In the genomic region with DNA sequence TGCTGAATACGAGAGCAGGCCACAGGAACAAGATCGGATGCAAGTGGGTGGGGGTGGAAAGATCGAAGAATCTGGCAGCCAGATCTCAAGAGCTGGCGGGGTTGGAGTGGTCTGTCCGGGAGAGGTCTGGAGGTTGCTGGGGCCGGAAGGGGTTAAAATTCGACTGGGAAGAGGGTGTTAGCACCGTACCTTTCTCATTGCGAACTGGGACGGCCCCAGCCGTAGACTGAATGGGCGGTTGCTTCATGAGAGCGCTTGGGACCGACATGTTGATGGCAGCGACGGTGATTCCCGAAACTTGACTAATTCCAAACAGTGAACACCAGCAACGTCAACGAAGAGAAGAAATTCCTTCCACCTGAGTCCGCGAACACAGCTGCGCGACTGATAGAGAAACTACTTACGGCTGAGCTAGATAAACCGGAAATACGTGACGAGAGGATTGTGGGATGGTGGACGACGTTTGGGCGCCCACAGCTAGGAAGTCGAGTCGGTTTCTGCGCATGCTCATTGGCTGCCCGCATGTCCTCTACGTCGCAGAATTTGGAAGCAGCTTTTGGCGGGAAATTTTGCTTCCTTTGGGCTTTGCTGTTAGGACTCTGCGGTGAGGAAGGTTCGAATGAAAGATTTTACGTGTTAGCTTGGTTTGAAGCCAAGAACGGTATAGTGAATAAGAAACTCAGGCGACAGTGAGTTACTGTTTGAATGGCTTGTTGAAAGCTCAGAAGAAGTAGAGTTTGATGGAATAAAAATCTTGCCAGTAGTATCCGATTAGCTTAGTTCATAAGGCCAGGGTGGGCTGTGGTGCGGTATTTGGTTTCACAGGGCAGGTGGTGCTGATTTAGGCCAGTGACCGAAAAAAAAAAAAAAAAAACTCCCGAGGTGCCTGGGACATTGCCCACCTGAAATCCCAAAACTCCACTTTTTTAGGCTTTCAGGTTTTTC, we compare ENCODE assay signal across 1 cellular context.
A peak's percentile ranks its signal among the peaks of the same experiment; 100 is the strongest.
TF ChIP-seq lines count a peak whose summit lies in the region.

Gene MFAP1 (minus strand): TSS at position 389 of the 945 bp plus-strand sequence. CDS start 121 bp downstream, at position 268.

TF ChIP-seq in GM12878, 131 proteins besides CTCF, POLR2A, EP300 and RAD21 (continued from another document and continues in another):
- TF ChIP-seq PBX3 (IDR thresholded peaks at IDR 0.05; ENCODE audit: insufficient replicate concordance, low read depth, low read length) (no peak), TAF1 (IDR thresholded peaks at IDR 0.05; ENCODE audit: borderline replicate concordance, low read depth, low read length) (peak; percentile 90), JUNB (IDR thresholded peaks at IDR 0.05) (no peak), ZNF384 (IDR thresholded peaks at IDR 0.05; ENCODE audit: borderline replicate concordance, low read depth, low read length) (no peak), HDAC6 (IDR thresholded peaks at IDR 0.05; ENCODE audit: unreplicated experiment) (peak; percentile 45), FOS (IDR thresholded peaks at IDR 0.05; ENCODE audit: borderline replicate concordance, extremely low read depth, insufficient read length) (no peak), TARDBP (IDR thresholded peaks at IDR 0.05; ENCODE audit: borderline replicate concordance) (no peak), TBL1XR1 (IDR thresholded peaks at IDR 0.05; ENCODE audit: low read depth, low read length) (no peak), SMAD5 (IDR thresholded peaks at IDR 0.05; ENCODE audit: low read depth) (peak; percentile 95), MXI1 (IDR thresholded peaks at IDR 0.05; ENCODE audit: low read depth, low read length) (peak; percentile 73; the same call in 1 of the 2 replicates), KLF5 (IDR thresholded peaks at IDR 0.05; ENCODE audit: partially characterized antibody) (peak; percentile 47), USF2 (IDR thresholded peaks at IDR 0.05; ENCODE audit: borderline replicate concordance, low read depth, low read length) (no peak; the same call in 1 of the 2 replicates), CBX5 (IDR thresholded peaks at IDR 0.05; ENCODE audit: low read depth) (peak; percentile 73; the same call in 1 of the 2 replicates), LARP7 (IDR thresholded peaks at IDR 0.05) (peak; percentile 41; the same call in 1 of the 2 replicates), SMC3 (IDR thresholded peaks at IDR 0.05; ENCODE audit: borderline replicate concordance, low read length) (no peak), GATAD2B (conservative IDR thresholded peaks at IDR 0.05; ENCODE audit: low read depth) (peak; percentile 74; the same call in 1 of the 2 replicates), NR2C2 (IDR thresholded peaks at IDR 0.05; ENCODE audit: borderline replicate concordance, control insufficient read depth, insufficient read length, low read depth) (no peak), ZNF592 (IDR thresholded peaks at IDR 0.05) (no peak), CREB1 (IDR thresholded peaks at IDR 0.05; ENCODE audit: low read depth) (peak; percentile 94), SUZ12 (IDR thresholded peaks at IDR 0.05; ENCODE audit: unreplicated experiment) (no peak), E2F8 (IDR thresholded peaks at IDR 0.05; ENCODE audit: low read depth, partially characterized antibody) (peak; percentile 98), YY1 (IDR thresholded peaks at IDR 0.05; ENCODE audit: low read depth, low read length) (peak; percentile 66), MYB (IDR thresholded peaks at IDR 0.05; ENCODE audit: borderline replicate concordance, low read depth, low read length) (no peak), SKIL (IDR thresholded peaks at IDR 0.05; ENCODE audit: low read depth, poor library complexity, severe bottlenecking) (peak; percentile 43), ZNF622 (IDR thresholded peaks at IDR 0.05) (no peak), BCLAF1 (IDR thresholded peaks at IDR 0.05) (no peak), CBFB (IDR thresholded peaks at IDR 0.05; ENCODE audit: low read depth) (peak; percentile 54; the same call in 1 of the 2 replicates), STAT3 (IDR thresholded peaks at IDR 0.05; ENCODE audit: low read depth, low read length) (no peak), NFXL1 (IDR thresholded peaks at IDR 0.05; ENCODE audit: borderline replicate concordance) (no peak), SUPT20H (IDR thresholded peaks at IDR 0.05; ENCODE audit: borderline replicate concordance, control insufficient read depth, low read depth, low read length) (no peak)
- TF ChIP-seq, protein P1, sequence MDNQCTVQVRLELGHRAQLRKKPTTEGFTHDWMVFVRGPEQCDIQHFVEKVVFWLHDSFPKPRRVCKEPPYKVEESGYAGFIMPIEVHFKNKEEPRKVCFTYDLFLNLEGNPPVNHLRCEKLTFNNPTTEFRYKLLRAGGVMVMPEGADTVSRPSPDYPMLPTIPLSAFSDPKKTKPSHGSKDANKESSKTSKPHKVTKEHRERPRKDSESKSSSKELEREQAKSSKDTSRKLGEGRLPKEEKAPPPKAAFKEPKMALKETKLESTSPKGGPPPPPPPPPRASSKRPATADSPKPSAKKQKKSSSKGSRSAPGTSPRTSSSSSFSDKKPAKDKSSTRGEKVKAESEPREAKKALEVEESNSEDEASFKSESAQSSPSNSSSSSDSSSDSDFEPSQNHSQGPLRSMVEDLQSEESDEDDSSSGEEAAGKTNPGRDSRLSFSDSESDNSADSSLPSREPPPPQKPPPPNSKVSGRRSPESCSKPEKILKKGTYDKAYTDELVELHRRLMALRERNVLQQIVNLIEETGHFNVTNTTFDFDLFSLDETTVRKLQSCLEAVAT (IDR thresholded peaks at IDR 0.05): peak; percentile 75
- TF ChIP-seq, protein P2, sequence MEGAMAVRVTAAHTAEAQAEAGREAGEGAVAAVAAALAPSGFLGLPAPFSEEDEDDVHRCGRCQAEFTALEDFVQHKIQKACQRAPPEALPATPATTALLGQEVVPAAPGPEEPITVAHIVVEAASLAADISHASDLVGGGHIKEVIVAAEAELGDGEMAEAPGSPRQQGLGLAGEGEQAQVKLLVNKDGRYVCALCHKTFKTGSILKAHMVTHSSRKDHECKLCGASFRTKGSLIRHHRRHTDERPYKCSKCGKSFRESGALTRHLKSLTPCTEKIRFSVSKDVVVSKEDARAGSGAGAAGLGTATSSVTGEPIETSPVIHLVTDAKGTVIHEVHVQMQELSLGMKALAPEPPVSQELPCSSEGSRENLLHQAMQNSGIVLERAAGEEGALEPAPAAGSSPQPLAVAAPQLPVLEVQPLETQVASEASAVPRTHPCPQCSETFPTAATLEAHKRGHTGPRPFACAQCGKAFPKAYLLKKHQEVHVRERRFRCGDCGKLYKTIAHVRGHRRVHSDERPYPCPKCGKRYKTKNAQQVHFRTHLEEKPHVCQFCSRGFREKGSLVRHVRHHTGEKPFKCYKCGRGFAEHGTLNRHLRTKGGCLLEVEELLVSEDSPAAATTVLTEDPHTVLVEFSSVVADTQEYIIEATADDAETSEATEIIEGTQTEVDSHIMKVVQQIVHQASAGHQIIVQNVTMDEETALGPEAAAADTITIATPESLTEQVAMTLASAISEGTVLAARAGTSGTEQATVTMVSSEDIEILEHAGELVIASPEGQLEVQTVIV (IDR thresholded peaks at IDR 0.05; ENCODE audit: borderline replicate concordance, partially characterized antibody): peak; percentile 80
